ENCODE assay signal across 7 cellular contexts in genomic region chr1:23657659-23658275, GRCh38. TPM values are rescaled to one million over a fixed set of nuclear protein-coding genes. Genes with fewer than 3 reads are reported as not detected.
DNase-seq lines count a peak whose midpoint lies in the region; ATAC-seq, FAIRE-seq and TF ChIP-seq lines count a peak whose summit lies in the region.

No MANE protein-coding gene starts in this region.

- no peak overlapping the region for H3K27ac ChIP-seq in Karpas-422 (ENCODE audit: low read length)
- no peak overlapping the region for H3K27ac ChIP-seq in WERI-Rb-1

- H3K9me3 Mint-ChIP-seq in natural killer cell treated with Interleukin-12 subunit alpha and Interleukin-12 subunit beta and Interleukin-15 and Interleukin-18, amount 100 ng/mL, for 72 hours, result no peaks in the 10 kb centered on the region

- no peaks in the 10 kb centered on the region for H3K9me2 ChIP-seq in Karpas-422 (replicated peaks; ENCODE audit: insufficient read depth, low read length)

- H4K20me1 ChIP-seq in Karpas-422 (ENCODE audit: insufficient read depth, low read depth, low read length), result no peaks in the 10 kb centered on the region

- peaks cover 10 to 17% of the 10 kb centered on the region in 2 donors for H3K27me3 Mint-ChIP-seq in natural killer cell treated with Interleukin-12 subunit alpha and Interleukin-12 subunit beta and Interleukin-15 and Interleukin-18, amount 100 ng/mL, for 72 hours

- peak; percentile 25 for DNase-seq in GDM1 (lab: John Stamatoyannopoulos, UW)
- DNase-seq in Karpas-422, result peak; percentile 82
- peak; percentile 82 for DNase-seq in WERI-Rb-1
- DNase-seq in natural killer cell treated with Interleukin-12 subunit alpha and Interleukin-12 subunit beta and Interleukin-15 and Interleukin-18, amount 100 ng/mL, for 72 hours (ENCODE audit: low spot score), result no peak

- no peaks in the 10 kb centered on the region for H3K4me1 Mint-ChIP-seq in natural killer cell treated with Interleukin-12 subunit alpha and Interleukin-12 subunit beta and Interleukin-15 and Interleukin-18, amount 100 ng/mL, for 72 hours (ENCODE audit: low read depth in 2 of 2)

- H3K27ac Mint-ChIP-seq in natural killer cell treated with Interleukin-12 subunit alpha and Interleukin-12 subunit beta and Interleukin-15 and Interleukin-18, amount 100 ng/mL, for 72 hours, result no peak overlapping the region

- no peak overlapping the region for H3K9ac ChIP-seq in Karpas-422 (ENCODE audit: low read length)

- H3K4me3 ChIP-seq in Karpas-422 (ENCODE audit: low read length) (no peak overlapping the region), WERI-Rb-1 (ENCODE audit: low read depth, low read length) (no peak overlapping the region)

- H3K4me3 Mint-ChIP-seq in natural killer cell treated with Interleukin-12 subunit alpha and Interleukin-12 subunit beta and Interleukin-15 and Interleukin-18, amount 100 ng/mL, for 72 hours, result no peak overlapping the region

- H3K27me3 ChIP-seq in Karpas-422 (ENCODE audit: low read length) (no peaks in the 10 kb centered on the region), WERI-Rb-1 (ENCODE audit: insufficient read depth, low read depth, severe bottlenecking) (no peaks in the 10 kb centered on the region)

- FAIRE-seq in endometrium (lab: Jason Lieb, UNC), result peak; percentile 18

- no peaks in the 10 kb centered on the region for H3K4me1 ChIP-seq in Karpas-422 (ENCODE audit: low read length)

- H3K36me3 ChIP-seq in Karpas-422 (ENCODE audit: insufficient read depth, low read length) (no peaks in the 10 kb centered on the region), WERI-Rb-1 (no peaks in the 10 kb centered on the region)

- no peak overlapping the region for H3K4me2 ChIP-seq in Karpas-422 (ENCODE audit: low read depth, low read length, poor library complexity, severe bottlenecking)

- no peaks in the 10 kb centered on the region for H3K36me3 Mint-ChIP-seq in natural killer cell treated with Interleukin-12 subunit alpha and Interleukin-12 subunit beta and Interleukin-15 and Interleukin-18, amount 100 ng/mL, for 72 hours

- no peaks in the 10 kb centered on the region for H3K79me2 ChIP-seq in Karpas-422 (ENCODE audit: low read length)

- peak; percentile 93 for TF ChIP-seq CTCF in WERI-Rb-1 (IDR thresholded peaks at IDR 0.05; ENCODE audit: low read depth, low read length)

- no peaks in the 10 kb centered on the region for H3K9me3 ChIP-seq in Karpas-422 (ENCODE audit: low read length)
- no peaks in the 10 kb centered on the region for H3K9me3 ChIP-seq in WERI-Rb-1 (ENCODE audit: severe bottlenecking)

- peak; percentile 61 to 70 for ATAC-seq in natural killer cell treated with Interleukin-12 subunit alpha and Interleukin-12 subunit beta and Interleukin-15 and Interleukin-18, amount 100 ng/mL, for 72 hours
- ATAC-seq in HG03097 (IDR thresholded peaks at IDR 0.05; ENCODE audit: low FRiP score, unreplicated experiment), result no peak
- ATAC-seq in GM19397 (IDR thresholded peaks at IDR 0.05; ENCODE audit: unreplicated experiment), result no peak

- no peak overlapping the region for H2AFZ ChIP-seq in Karpas-422 (ENCODE audit: low read length)

RNA-seq across cellular contexts. Expression of gene RPL11, which starts 33.8 kb away (rescaled TPM):
- total RNA-seq in Karpas-422 (2014; rRNA removed; shearing (Covaris generic); ENCODE audit: low replicate concordance), result 1,479 and 2,277 TPM in 2 replicates
- 100 to 1,000 TPM; 560 to 666 TPM for total RNA-seq in natural killer cell treated with Interleukin-12 subunit alpha and Interleukin-12 subunit beta and Interleukin-15 and Interleukin-18, amount 100 ng/mL, for 72 hours

Comparison
In these comparisons a context has a peak if more than half of its experiments do, and no peak if none do; other contexts are left out.
1. ATAC-seq: peak in natural killer cell treated with Interleukin-12 subunit alpha and Interleukin-12 subunit beta and Interleukin-15 and Interleukin-18, amount 100 ng/mL, for 72 hours (2 of 2); none in HG03097 (single experiment) and GM19397 (single experiment).